Comparison of ENCODE assay signal across 11 cellular contexts in the genomic region with DNA sequence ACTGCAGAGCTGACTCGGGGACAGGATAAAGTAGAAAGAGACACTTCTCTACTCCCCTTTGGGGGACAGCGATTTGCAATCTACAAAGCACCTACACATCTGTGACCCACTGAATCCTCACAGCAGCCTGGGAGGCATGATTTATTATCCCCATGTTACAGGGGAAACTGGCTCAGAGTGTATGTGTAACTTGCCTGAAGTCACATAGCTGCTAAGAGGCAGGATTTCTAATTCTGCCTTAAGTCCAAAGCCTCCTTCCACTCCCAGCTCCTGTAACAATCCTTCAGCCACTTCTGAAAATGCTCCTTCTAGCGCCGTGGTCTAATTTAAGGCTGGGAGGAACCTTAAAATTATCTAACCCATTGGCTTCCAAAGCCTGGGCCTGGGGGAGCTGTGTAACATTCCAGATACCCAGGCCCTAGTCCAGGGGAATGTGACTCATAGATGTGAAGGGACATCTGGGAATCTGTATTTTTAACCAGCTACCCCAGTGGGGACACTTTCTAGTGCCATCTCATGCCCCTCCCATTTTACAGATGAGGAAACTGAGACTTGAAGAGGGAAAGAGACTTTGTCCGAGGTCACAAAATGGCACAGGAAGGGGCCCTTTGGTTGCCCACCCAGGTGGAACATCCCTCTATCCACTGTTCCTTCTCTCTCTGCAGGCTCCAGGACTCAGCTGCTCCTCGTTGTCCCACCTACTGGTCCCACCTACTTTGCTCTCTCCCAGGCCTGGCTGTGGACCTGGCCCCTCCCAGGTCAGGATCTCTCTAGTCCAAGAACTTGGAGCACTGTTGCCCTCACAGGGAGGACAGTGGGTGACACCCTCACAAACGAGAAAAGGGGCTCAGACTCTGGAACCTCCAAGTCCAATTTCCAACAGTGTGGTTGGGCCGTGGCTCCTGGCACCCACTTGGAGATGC. TPM values are rescaled to one million over a fixed set of nuclear protein-coding genes. Genes with fewer than 3 reads are reported as not detected.
DNase-seq lines count a peak whose midpoint lies in the region; ATAC-seq and TF ChIP-seq lines count a peak whose summit lies in the region.
"Had no signal": no experiment of that assay in that cellular context is flagged by ENCODE, and none has a peak within 500 bp of the region (broad histone marks: within the 10 kb centered on the region; RNA-seq: fewer than 3 reads in every experiment).

No MANE protein-coding gene starts in this region.

- H3K36me3 ChIP-seq in mammary epithelial cell (ENCODE audit: insufficient read depth, low read length) (peaks cover 3% of the 10 kb centered on the region), endocrine pancreas (ENCODE audit: control insufficient read depth, insufficient read depth, low read length) (peaks cover 5% of the 10 kb centered on the region), uterus (no peaks in the 10 kb centered on the region)

- H3K4me1 Mint-ChIP-seq in MCF 10A (ENCODE audit: insufficient read depth, unreplicated experiment) (peaks cover 22% of the 10 kb centered on the region), natural killer cell (peaks cover 27 to 42% of the 10 kb centered on the region in 2 donors)
- H3K4me1 Mint-ChIP-seq in activated T-cell treated with anti-CD3 and anti-CD28 coated beads, Interleukin-2, amount 50 U/mL, for 4 hours (ENCODE audit: low read depth) = peaks cover 21% of the 10 kb centered on the region

- H3K27me3 ChIP-seq in mammary epithelial cell (ENCODE audit: insufficient read depth, low read length) (no peaks in the 10 kb centered on the region), endocrine pancreas (ENCODE audit: control insufficient read depth, insufficient read depth, low read length) (no peaks in the 10 kb centered on the region), uterus (no peaks in the 10 kb centered on the region)

- H3K4me3 Mint-ChIP-seq in MCF 10A (ENCODE audit: unreplicated experiment) = no peak overlapping the region
- no peak overlapping the region for H3K4me3 Mint-ChIP-seq in natural killer cell
- H3K4me3 Mint-ChIP-seq in activated T-cell treated with anti-CD3 and anti-CD28 coated beads, Interleukin-2, amount 50 U/mL, for 4 hours = no peak overlapping the region

- H3K27ac ChIP-seq in mammary epithelial cell (ENCODE audit: insufficient read depth, low read depth, low read length) (no peak overlapping the region), uterus (peak overlapping the region; percentile 88 to 93)

- in situ Hi-C loops in mammary epithelial cell (cut with MboI; ENCODE audit: low sequenced_read_pairs in 2 of 2) (loop anchor here in 1 of 2 donors (10.0 kb wide), 1 partner anchor 50 kb away; a partner anchor contains a TSS), GM13977 (cut with MboI; ENCODE audit: low pct_unique_long_range_greater_than_20kb, low sequenced_read_pairs, unreplicated experiment) (no loop called here)

- no peak for TF ChIP-seq CTCF in MCF 10A (IDR thresholded peaks at IDR 0.05; ENCODE audit: unreplicated experiment)
- no peak for TF ChIP-seq CTCF in mammary epithelial cell (conservative IDR thresholded peaks at IDR 0.05 in 1 of 2, IDR thresholded peaks at IDR 0.05 in 1 of 2; ENCODE audit: extremely low read depth in 1 of 2, insufficient read depth in 1 of 2, low read depth in 1 of 2, low read length in 2 of 2)
- TF ChIP-seq CTCF in natural killer cell (IDR thresholded peaks at IDR 0.05) = no peak
- no peak for TF ChIP-seq CTCF in uterus (IDR thresholded peaks at IDR 0.05)
- no peak for TF ChIP-seq CTCF in GM13977 (IDR thresholded peaks at IDR 0.05; ENCODE audit: extremely low read depth, insufficient read depth, missing control alignments)

- BruUV-seq in MCF 10A (replicated peaks; lab: Mats Ljungman, UMichigan) = no TSS peak
- no TSS peak for BruUV-seq in mammary epithelial cell (replicated peaks; lab: Mats Ljungman, UMichigan)

- H3K4me2 ChIP-seq in mammary epithelial cell (ENCODE audit: insufficient read depth, low read depth, low read length) = no peak overlapping the region

- H3K4me1 ChIP-seq in mammary epithelial cell (ENCODE audit: insufficient read depth, low read length) (peaks cover 28% of the 10 kb centered on the region), endocrine pancreas (ENCODE audit: control insufficient read depth, insufficient read depth, low read length) (peaks cover 12% of the 10 kb centered on the region), uterus (peaks cover 14 to 26% of the 10 kb centered on the region in 2 donors)

- H3K9me3 ChIP-seq in mammary epithelial cell (replicated peaks; ENCODE audit: insufficient read depth, low read length) (no peaks in the 10 kb centered on the region), endocrine pancreas (ENCODE audit: control insufficient read depth, low read length) (no peaks in the 10 kb centered on the region), uterus (no peaks in the 10 kb centered on the region)

- peaks cover 34% of the 10 kb centered on the region for H3K79me2 ChIP-seq in mammary epithelial cell (ENCODE audit: insufficient read depth, low read length)

- H3K9ac ChIP-seq in mammary epithelial cell (ENCODE audit: insufficient read depth, low read length) = no peak overlapping the region
- peak overlapping the region; percentile 62 for H3K9ac ChIP-seq in endocrine pancreas (ENCODE audit: control insufficient read depth, insufficient read depth, low read length)

- CTCF ChIA-PET in MCF 10A (lab: Yijun Ruan, JAX) (interaction anchor here (0.5 to 5.4 kb wide), 8 partner anchors 10 to 61 kb away, joined by 3 to 62 read pairs (median 32); a partner anchor contains a TSS), mammary epithelial cell (lab: Charles Lee; ENCODE audit: low non-redundant PET) (no interaction called here)

- H3K4me3 ChIP-seq in mammary epithelial cell (replicated peaks in 1 of 3; ENCODE audit: insufficient read depth in 1 of 3, low read depth in 2 of 3, low read length in 3 of 3) = no peak overlapping the region
- no peak overlapping the region for H3K4me3 ChIP-seq in endocrine pancreas (ENCODE audit: control insufficient read depth, insufficient read depth, low read length)
- H3K4me3 ChIP-seq in uterus = no peak overlapping the region

- no peaks in the 10 kb centered on the region for H3K27me3 Mint-ChIP-seq in MCF 10A (ENCODE audit: insufficient read depth, unreplicated experiment)
- no peaks in the 10 kb centered on the region for H3K27me3 Mint-ChIP-seq in natural killer cell (ENCODE audit: low read depth in 2 of 2)
- H3K27me3 Mint-ChIP-seq in activated T-cell treated with anti-CD3 and anti-CD28 coated beads, Interleukin-2, amount 50 U/mL, for 4 hours (ENCODE audit: low read depth) = no peaks in the 10 kb centered on the region

- H3K27ac Mint-ChIP-seq in MCF 10A (ENCODE audit: low read depth, unreplicated experiment) (peak overlapping the region; percentile 73), natural killer cell (peak overlapping the region; percentile 4 to 77)

- ATAC-seq in natural killer cell (no peak), GM18505 (IDR thresholded peaks at IDR 0.05; ENCODE audit: unreplicated experiment) (no peak)
- ATAC-seq in activated T-cell treated with anti-CD3 and anti-CD28 coated beads, Interleukin-2, amount 50 U/mL, for 4 hours = no peak

- DNase-seq in MCF 10A (ENCODE audit: unreplicated experiment) = no peak
- no peak for DNase-seq in mammary epithelial cell
- DNase-seq in natural killer cell = no peak
- DNase-seq in uterus = peak; percentile 68 to 74
- no peak for DNase-seq in GM13977 (ENCODE audit: low spot score)
- no peak for DNase-seq in activated T-cell treated with anti-CD3 and anti-CD28 coated beads, Interleukin-2, amount 50 U/mL, for 4 hours
- DNase-seq: activated T-cell treated with anti-CD3 and anti-CD28 coated beads for 4 hours, NCI-H187 treated with DMSO at 0.1 percent for 48 hours, SIG-M5 had no signal

- POLR2A ChIA-PET in MCF 10A (lab: Yijun Ruan, JAX) = interaction anchor here (0.7 to 5.0 kb wide), 6 partner anchors 11 to 65 kb away, joined by 3 to 37 read pairs (median 12); a partner anchor contains a TSS

- 73% methylated on average over 7 of the region's 8 CpGs for WGBS in mammary epithelial cell (ENCODE audit: low coverage, missing lambda C conversion rate)

- H3K36me3 Mint-ChIP-seq in MCF 10A (ENCODE audit: insufficient read depth, unreplicated experiment) (peaks cover 32% of the 10 kb centered on the region), natural killer cell (no peaks in the 10 kb centered on the region)
- peaks cover 6% of the 10 kb centered on the region for H3K36me3 Mint-ChIP-seq in activated T-cell treated with anti-CD3 and anti-CD28 coated beads, Interleukin-2, amount 50 U/mL, for 4 hours (ENCODE audit: insufficient read depth)

- intact Hi-C loops in MCF 10A (cut with micrococcal nuclease) (loop anchor here (5.0 kb wide), 2 partner anchors 63 to 107 kb away; a partner anchor contains a TSS), mammary epithelial cell (cut with micrococcal nuclease) (loop anchor here (5.0 kb wide), 2 partner anchors 63 to 153 kb away; a partner anchor contains a TSS), natural killer cell (cut with micrococcal nuclease) (no loop called here), uterus (cut with DNase I; ENCODE audit: low total_unique reads) (loop anchor here (5.0 kb wide), 1 partner anchor 52 kb away; no protein-coding TSS in a partner anchor)

- no peak overlapping the region for H2AFZ ChIP-seq in mammary epithelial cell (ENCODE audit: low read depth, low read length)

- TF ChIP-seq POLR2A in uterus (IDR thresholded peaks at IDR 0.05) = no peak
- TF ChIP-seq POLR2A in GM18505 (IDR thresholded peaks at IDR 0.05; ENCODE audit: borderline replicate concordance, extremely low read depth, insufficient read depth, insufficient read length) = no peak

- no peaks in the 10 kb centered on the region for H4K20me1 ChIP-seq in mammary epithelial cell (ENCODE audit: insufficient read depth, low read length)

- dilution Hi-C loops in mammary epithelial cell (cut with HindIII; ENCODE audit: low sequenced_read_pairs) = no loop called here

- no peaks in the 10 kb centered on the region for H3K9me3 Mint-ChIP-seq in MCF 10A (ENCODE audit: unreplicated experiment)
- no peaks in the 10 kb centered on the region for H3K9me3 Mint-ChIP-seq in natural killer cell
- no peaks in the 10 kb centered on the region for H3K9me3 Mint-ChIP-seq in activated T-cell treated with anti-CD3 and anti-CD28 coated beads, Interleukin-2, amount 50 U/mL, for 4 hours

RNA-seq across cellular contexts. Expression of a gene that starts 48.9 kb away (rescaled TPM):
- total RNA-seq in MCF 10A (2022) (18.4 and 25.2 TPM in 2 replicates), mammary epithelial cell (10 to 100 TPM; 35.3 to 51.8 TPM), natural killer cell (10 to 100 TPM; 39.6 to 67.0 (median 47.0) TPM), uterus (100 to 1,000 TPM in 1 of 4 donors, 10 to 100 TPM in 3; 11.2 to 179 (median 50.7) TPM)
- polyA plus RNA-seq in mammary epithelial cell = 8.0 TPM
- 21.4 TPM for polyA minus RNA-seq in mammary epithelial cell
- total RNA-seq in activated T-cell treated with anti-CD3 and anti-CD28 coated beads, Interleukin-2, amount 50 U/mL, for 4 hours = 1 to 10 TPM; 7.6 to 9.4 (median 8.6) TPM

Comparison
In these comparisons a context has a peak if more than half of its experiments do, and no peak if none do; other contexts are left out.
1. DNase-seq: peak in uterus (2 of 2); none in MCF 10A (single experiment), mammary epithelial cell (single experiment), natural killer cell (single experiment), GM13977 (single experiment) and activated T-cell treated with anti-CD3 and anti-CD28 coated beads, Interleukin-2, amount 50 U/mL, for 4 hours (single experiment).